In the genomic region with DNA sequence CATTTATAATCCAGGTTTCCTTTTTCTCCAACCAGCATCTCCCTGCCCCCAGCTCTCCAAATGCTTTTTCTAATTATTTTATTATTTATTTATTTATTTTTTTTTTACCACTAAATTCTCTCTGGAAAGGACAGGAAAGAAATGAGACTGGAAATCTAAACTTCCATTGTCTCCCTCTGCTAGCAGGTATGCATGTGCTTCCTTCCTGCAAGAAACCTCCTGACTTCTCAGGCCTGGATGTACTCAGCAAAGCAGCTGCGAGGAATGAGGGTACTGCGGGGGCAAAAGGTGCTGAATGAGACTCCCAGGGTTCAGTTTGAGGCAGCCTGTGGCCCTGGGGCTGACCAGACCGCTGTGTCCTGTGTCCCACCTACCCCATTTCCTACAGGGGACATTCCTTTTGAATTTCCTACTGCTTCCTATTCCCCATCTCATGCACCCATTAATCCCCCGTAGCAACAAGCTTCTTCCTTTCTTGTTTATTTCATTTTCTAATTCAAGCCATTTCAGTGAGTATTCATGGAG, we compare ENCODE assay signal across 27 cellular contexts.
"Had no signal": no experiment of that assay in that cellular context is flagged by ENCODE, and none has a peak within 500 bp of the region (broad histone marks: within the 10 kb centered on the region; RNA-seq: fewer than 3 reads in every experiment).

No MANE protein-coding gene starts in this region.

- H3K36me3 ChIP-seq: left lung, lower lobe of right lung, pancreas, prostate gland, sigmoid colon, spleen, suprapubic skin, thoracic aorta, tibial nerve, upper lobe of left lung, vagina had no signal

- DNase-seq: hippocampal formation; immature natural killer cell; kidney; left colon; left lung; lower lobe of right lung; mammary epithelial cell; mesenchymal stem cell; naive thymus-derived CD8-positive, alpha-beta T cell; pancreas; retina; right cardiac atrium; sigmoid colon; small intestine; spleen; stimulated activated CD4-positive, alpha-beta T cell treated with anti-CD3 and anti-CD28 coated beads, Interleukin-4, amount 100 ng/mL, for 24 hours; stimulated activated naive CD4-positive, alpha-beta T cell; upper lobe of left lung had no signal

- H3K4me1 Mint-ChIP-seq: immature natural killer cell; naive thymus-derived CD8-positive, alpha-beta T cell; nephron; stimulated activated effector memory CD8-positive, alpha-beta T cell treated with anti-CD3 and anti-CD28 coated beads, Interleukin-12 subunit alpha, Interleukin-12 subunit beta, amount 100 ng/mL, for 72 hours had no signal

- ATAC-seq: left colon; left lung; lower lobe of right lung; naive thymus-derived CD8-positive, alpha-beta T cell; pancreas; right cardiac atrium; stimulated activated effector memory CD8-positive, alpha-beta T cell treated with anti-CD3 and anti-CD28 coated beads, Interleukin-12 subunit alpha, Interleukin-12 subunit beta, amount 100 ng/mL, for 72 hours had no signal

- H3K4me3 ChIP-seq: left lung, lower lobe of right lung, pancreas, prostate gland, sigmoid colon, spleen, suprapubic skin, thoracic aorta, tibial nerve, upper lobe of left lung, vagina had no signal

- H3K9me3 ChIP-seq: lower lobe of right lung, pancreas, prostate gland, sigmoid colon, thoracic aorta, tibial nerve, upper lobe of left lung, vagina had no signal

- H3K36me3 Mint-ChIP-seq: immature natural killer cell; naive thymus-derived CD8-positive, alpha-beta T cell; stimulated activated effector memory CD8-positive, alpha-beta T cell treated with anti-CD3 and anti-CD28 coated beads, Interleukin-12 subunit alpha, Interleukin-12 subunit beta, amount 100 ng/mL, for 72 hours had no signal

- H3K27me3 Mint-ChIP-seq: stimulated activated naive CD8-positive, alpha-beta T cell treated with anti-CD3 and anti-CD28 coated beads, Interleukin-15, Interleukin-2, amounts not matched to agents 100 ng/mL and 50 ng/mL, for 24 hours had no signal

- H3K27ac Mint-ChIP-seq: immature natural killer cell; naive thymus-derived CD8-positive, alpha-beta T cell; nephron; stimulated activated effector memory CD8-positive, alpha-beta T cell treated with anti-CD3 and anti-CD28 coated beads, Interleukin-12 subunit alpha, Interleukin-12 subunit beta, amount 100 ng/mL, for 72 hours; stimulated activated naive CD8-positive, alpha-beta T cell treated with anti-CD3 and anti-CD28 coated beads, Interleukin-15, Interleukin-2, amounts not matched to agents 100 ng/mL and 50 ng/mL, for 24 hours had no signal

- H3K27ac ChIP-seq: left lung, lower lobe of right lung, pancreas, prostate gland, sigmoid colon, spleen, suprapubic skin, thoracic aorta, tibial nerve, upper lobe of left lung, vagina had no signal

- H3K4me3 Mint-ChIP-seq: immature natural killer cell; naive thymus-derived CD8-positive, alpha-beta T cell; nephron; neural crest cell; stimulated activated effector memory CD8-positive, alpha-beta T cell treated with anti-CD3 and anti-CD28 coated beads, Interleukin-12 subunit alpha, Interleukin-12 subunit beta, amount 100 ng/mL, for 72 hours; stimulated activated naive CD8-positive, alpha-beta T cell treated with anti-CD3 and anti-CD28 coated beads, Interleukin-15, Interleukin-2, amounts not matched to agents 100 ng/mL and 50 ng/mL, for 24 hours had no signal

- H3K27me3 ChIP-seq: left lung, pancreas, sigmoid colon, spleen, suprapubic skin, tibial nerve, upper lobe of left lung, vagina had no signal

- H3K4me1 ChIP-seq: left lung, lower lobe of right lung, pancreas, prostate gland, sigmoid colon, spleen, suprapubic skin, tibial nerve, upper lobe of left lung, vagina had no signal
